In the genomic region with DNA sequence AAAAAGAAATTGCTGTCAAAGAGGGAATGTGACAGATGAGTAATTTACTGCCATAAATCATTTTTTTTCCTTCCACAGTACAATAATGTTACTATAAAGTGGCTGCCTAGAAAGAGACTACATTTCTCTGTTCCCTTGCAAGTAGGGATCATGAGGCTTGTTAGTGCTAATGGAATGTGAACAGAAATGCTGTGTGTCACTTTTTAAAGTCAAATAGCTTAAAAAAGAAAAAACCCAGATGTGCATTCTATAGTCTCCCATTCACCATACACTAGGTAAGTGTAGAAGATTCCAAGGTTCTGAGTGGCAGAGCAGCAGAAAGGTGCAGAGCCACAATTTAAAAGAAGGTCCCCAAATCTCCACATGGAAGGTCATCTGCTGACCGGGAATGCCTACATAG, we compare ENCODE assay signal across 24 cellular contexts.
DNase-seq lines count a peak whose midpoint lies in the region; ATAC-seq and TF ChIP-seq lines count a peak whose summit lies in the region.
"Had no signal": no experiment of that assay in that cellular context is flagged by ENCODE, and none has a peak within 500 bp of the region (broad histone marks: within the 10 kb centered on the region; RNA-seq: fewer than 3 reads in every experiment).

No MANE protein-coding gene starts in this region.

- no peaks in the 10 kb centered on the region for H3K36me3 Mint-ChIP-seq in effector memory CD8-positive, alpha-beta T cell (ENCODE audit: insufficient read depth)
- H3K36me3 Mint-ChIP-seq: IgD-negative memory B cell had no signal

- no peak overlapping the region for H3K4me3 Mint-ChIP-seq in effector memory CD8-positive, alpha-beta T cell
- H3K4me3 Mint-ChIP-seq: CD4-positive, CD25-positive, alpha-beta regulatory T cell; IgD-negative memory B cell had no signal

- H2AFZ ChIP-seq in ACC112 (ENCODE audit: low read length, unreplicated experiment) (peak overlapping the region; percentile 22), smooth muscle cell (ENCODE audit: low read depth) (no peak overlapping the region)

- H3K9me3 Mint-ChIP-seq in effector memory CD8-positive, alpha-beta T cell, result no peaks in the 10 kb centered on the region

- no peak overlapping the region for H3K4me2 ChIP-seq in smooth muscle cell
- H3K4me2 ChIP-seq: BLaER1, KMS-11 had no signal

- 95% methylated on average over 1 of the region's 1 CpG for WGBS in smooth muscle cell (ENCODE audit: low lambda C conversion rate)
- 86 to 97% (median 94%) methylated on average over 1 of the region's 1 CpG for WGBS in spleen, 5 donors

- H3K9me3 ChIP-seq in smooth muscle cell (replicated peaks; ENCODE audit: low read depth) (peaks cover 3% of the 10 kb centered on the region), spleen (no peaks in the 10 kb centered on the region)

- H4K20me1 ChIP-seq in smooth muscle cell (ENCODE audit: low read depth), result no peaks in the 10 kb centered on the region
- H4K20me1 ChIP-seq: BLaER1 had no signal

- peak; percentile 15 for DNase-seq in GM03348 (ENCODE audit: low spot score)
- peak; percentile 3 for DNase-seq in SW480 (ENCODE audit: low spot score)
- peak; percentile 59 for DNase-seq in fibroblast of the aortic adventitia (ENCODE audit: low read depth)
- DNase-seq in effector memory CD8-positive, alpha-beta T cell, result no peak
- DNase-seq in smooth muscle cell (lab: John Stamatoyannopoulos, UW; ENCODE audit: unreplicated experiment), result no peak
- DNase-seq in spleen, result no peak
- DNase-seq: 8988T; CD4-positive, CD25-positive, alpha-beta regulatory T cell; DMS53; GDM1; H7; NCI-H1092; NCI-H1417 treated with DMSO at 0.1 percent for 48 hours; NCI-H1694 treated with DMSO at 0.1 percent for 48 hours; NCI-H2081; NCI-H526 treated with DMSO at 0.1 percent for 48 hours; SHP77 treated with DMSO at 0.1 percent for 48 hours had no signal

- H3K9ac ChIP-seq in smooth muscle cell (ENCODE audit: low read depth), result no peak overlapping the region
- H3K9ac ChIP-seq: BLaER1, KMS-11 had no signal

- H3K27me3 ChIP-seq in ACC112 (ENCODE audit: insufficient read depth, low read length) (no peaks in the 10 kb centered on the region), smooth muscle cell (ENCODE audit: low read depth) (no peaks in the 10 kb centered on the region), spleen (replicated peaks in 1 of 7) (no peaks in the 10 kb centered on the region)
- H3K27me3 ChIP-seq: BLaER1 had no signal

- intact Hi-C loops in spleen (cut with DNase I; ENCODE audit: low total_unique reads), result no loop called here

- peaks cover 15% of the 10 kb centered on the region for H3K36me3 ChIP-seq in ACC112 (ENCODE audit: insufficient read depth, low read length)
- H3K36me3 ChIP-seq in smooth muscle cell (ENCODE audit: low read depth), result no peaks in the 10 kb centered on the region
- no peaks in the 10 kb centered on the region for H3K36me3 ChIP-seq in spleen
- H3K36me3 ChIP-seq: BLaER1 had no signal

- peaks cover 7% of the 10 kb centered on the region for H3F3A ChIP-seq in smooth muscle cell (ENCODE audit: low read depth)

- peaks cover 25 to 33% of the 10 kb centered on the region in 2 donors for H3K27me3 Mint-ChIP-seq in effector memory CD8-positive, alpha-beta T cell

- TF ChIP-seq POLR2A in spleen (IDR thresholded peaks at IDR 0.05), result no peak

- no peak for ATAC-seq in GM21423 (IDR thresholded peaks at IDR 0.05; ENCODE audit: unreplicated experiment)
- ATAC-seq in effector memory CD8-positive, alpha-beta T cell (replicated peaks), result no peak
- ATAC-seq: Panc1 had no signal

- H3K4me1 Mint-ChIP-seq in effector memory CD8-positive, alpha-beta T cell (ENCODE audit: low read depth in 2 of 2), result peaks cover 0 to 5% of the 10 kb centered on the region in 2 donors

- peak overlapping the region; percentile 68 for H3K4me3 ChIP-seq in ACC112 (ENCODE audit: low read depth, low read length)
- peak overlapping the region; percentile 40 for H3K4me3 ChIP-seq in fibroblast of the aortic adventitia (ENCODE audit: low read depth, low read length)
- H3K4me3 ChIP-seq in smooth muscle cell, result no peak overlapping the region
- no peak overlapping the region for H3K4me3 ChIP-seq in spleen
- H3K4me3 ChIP-seq: BLaER1 had no signal

- H3K27ac Mint-ChIP-seq in effector memory CD8-positive, alpha-beta T cell, result no peak overlapping the region
- H3K27ac Mint-ChIP-seq: CD4-positive, CD25-positive, alpha-beta regulatory T cell; IgD-negative memory B cell had no signal

- TF ChIP-seq CTCF in fibroblast of the aortic adventitia (IDR thresholded peaks at IDR 0.05; ENCODE audit: insufficient read depth, low read length) (no peak), smooth muscle cell (IDR thresholded peaks at IDR 0.05; ENCODE audit: borderline replicate concordance, insufficient read depth, poor library complexity, severe bottlenecking) (no peak), spleen (IDR thresholded peaks at IDR 0.05 in 8 of 11, conservative IDR thresholded peaks at IDR 0.05 in 3 of 11) (no peak)

- H3K79me2 ChIP-seq in ACC112 (ENCODE audit: control insufficient read depth, insufficient read depth, low read length, unreplicated experiment) (peaks cover 5% of the 10 kb centered on the region), smooth muscle cell (ENCODE audit: low read depth) (no peaks in the 10 kb centered on the region)

- H3K27ac ChIP-seq in ACC112 (ENCODE audit: low read depth, low read length) (peak overlapping the region; percentile 95), smooth muscle cell (ENCODE audit: low read depth) (no peak overlapping the region), spleen (no peak overlapping the region)
- H3K27ac ChIP-seq: BLaER1, HL-60, KMS-11 had no signal

- H3K4me1 ChIP-seq in ACC112 (ENCODE audit: control insufficient read depth, insufficient read depth, low read length, unreplicated experiment) (peaks cover 50% of the 10 kb centered on the region), smooth muscle cell (ENCODE audit: low read depth) (peaks cover 11% of the 10 kb centered on the region), spleen (peaks cover 0 to 16% (median 0%) of the 10 kb centered on the region in 6 donors)

Comparison
In these comparisons a context has a peak if more than half of its experiments do, and no peak if none do; other contexts are left out.
1. H3K4me3 ChIP-seq: peak in ACC112 (single experiment) and fibroblast of the aortic adventitia (single experiment); none in smooth muscle cell (single experiment) and spleen (0 of 8).
2. DNase-seq: peak in GM03348 (single experiment), SW480 (single experiment) and fibroblast of the aortic adventitia (single experiment); none in effector memory CD8-positive, alpha-beta T cell (0 of 3), smooth muscle cell (single experiment) and spleen (single experiment).